ENCODE assay signal across 17 cellular contexts in genomic region chr14:63663428-63664142, GRCh38. TPM values are rescaled to one million over a fixed set of nuclear protein-coding genes. Genes with fewer than 3 reads are reported as not detected.
DNase-seq lines count a peak whose midpoint lies in the region; ATAC-seq and TF ChIP-seq lines count a peak whose summit lies in the region.
"Had no signal": no experiment of that assay in that cellular context is flagged by ENCODE, and none has a peak within 500 bp of the region (broad histone marks: within the 10 kb centered on the region; RNA-seq: fewer than 3 reads in every experiment).

No MANE protein-coding gene starts in this region.

- H3K27ac Mint-ChIP-seq in Calu3 (ENCODE audit: unreplicated experiment), result no peak overlapping the region
- no peak overlapping the region for H3K27ac Mint-ChIP-seq in activated B cell treated with CpG ODN at 0.5 μM for 24 hours
- H3K27ac Mint-ChIP-seq: activated naive CD4-positive, alpha-beta T cell treated with anti-CD3 and anti-CD28 coated beads, Interleukin-2, amount 50 U/mL, for 72 hours had no signal

- POLR2A ChIA-PET in activated B cell treated with CpG ODN at 0.5 μM for 24 hours (lab: Charles Lee), result interaction anchor here (0.5 to 1.0 kb wide), 2 partner anchors 16 to 41 kb away, joined by 3 read pairs; no protein-coding TSS in a partner anchor

- no peak for TF ChIP-seq CTCF in Calu3 (IDR thresholded peaks at IDR 0.05; ENCODE audit: unreplicated experiment)
- TF ChIP-seq CTCF in activated B cell treated with CpG ODN at 0.5 μM for 24 hours (IDR thresholded peaks at IDR 0.05), result no peak
- no peak for TF ChIP-seq CTCF in right lobe of liver (IDR thresholded peaks at IDR 0.05)
- no peak for TF ChIP-seq CTCF in tibial nerve (IDR thresholded peaks at IDR 0.05)

- no peak for TF ChIP-seq EP300 in tibial nerve (IDR thresholded peaks at IDR 0.05)

- no TSS peak for BruUV-seq in Calu3 (replicated peaks; lab: Mats Ljungman, UMichigan)

- no peaks in the 10 kb centered on the region for H3K27me3 ChIP-seq in right lobe of liver
- H3K27me3 ChIP-seq in tibial nerve, result no peaks in the 10 kb centered on the region
- H3K27me3 ChIP-seq: thyroid gland had no signal

- peak; percentile 78 for ATAC-seq in HG02798 (IDR thresholded peaks at IDR 0.05; ENCODE audit: poor library complexity, unreplicated experiment)
- peak; percentile 21 for ATAC-seq in activated B cell treated with CpG ODN at 0.5 μM for 24 hours (ENCODE audit: low read depth)
- peak in 3 of 4 donors; percentile 27 to 49 (median 37) for ATAC-seq in right lobe of liver
- no peak for ATAC-seq in GM19452 (IDR thresholded peaks at IDR 0.05; ENCODE audit: unreplicated experiment)

- H3K27ac ChIP-seq in right lobe of liver, result no peak overlapping the region
- H3K27ac ChIP-seq in tibial nerve, result no peak overlapping the region
- H3K27ac ChIP-seq: prostate gland, thyroid gland had no signal

- CTCF ChIA-PET in Calu3 (lab: Charles Lee), result interaction anchor here (2.0 kb wide), 1 partner anchor 22 kb away, joined by 6 read pairs; the partner anchor contains the start of gene WDR89
- CTCF ChIA-PET in activated B cell treated with CpG ODN at 0.5 μM for 24 hours (lab: Charles Lee), result interaction anchor here (1.0 kb wide), 1 partner anchor 107 kb away, joined by 3 read pairs; no protein-coding TSS in a partner anchor

- H3K36me3 Mint-ChIP-seq in Calu3 (ENCODE audit: insufficient read depth, unreplicated experiment) (peaks cover 8% of the 10 kb centered on the region), activated B cell treated with CpG ODN at 0.5 μM for 24 hours (ENCODE audit: low read depth) (peaks cover 7% of the 10 kb centered on the region)
- H3K36me3 Mint-ChIP-seq: activated naive CD4-positive, alpha-beta T cell treated with anti-CD3 and anti-CD28 coated beads, Interleukin-2, amount 50 U/mL, for 72 hours had no signal

- H3K9me3 ChIP-seq in right lobe of liver, result no peaks in the 10 kb centered on the region
- H3K9me3 ChIP-seq in tibial nerve, result no peaks in the 10 kb centered on the region
- H3K9me3 ChIP-seq: prostate gland, thyroid gland had no signal

- DNase-seq in Calu3, result peak; percentile 76
- no peak for DNase-seq in activated B cell treated with CpG ODN at 0.5 μM for 24 hours
- DNase-seq in right lobe of liver, result no peak
- DNase-seq in tibial nerve (ENCODE audit: low spot score in 2 of 2), result no peak
- no peak for DNase-seq in A172 (ENCODE audit: low spot score)
- no peak for DNase-seq in activated T-cell treated with anti-CD3 and anti-CD28 coated beads, Interleukin-2, amount 50 U/mL, for 1 hour
- DNase-seq: AML-193, DMS 273 treated with DMSO at 0.1 percent for 48 hours, glutamatergic neuron, NCI-H146, NCI-H526 treated with DMSO at 0.1 percent for 48 hours had no signal

- H3K4me3 Mint-ChIP-seq in Calu3 (ENCODE audit: low read depth, unreplicated experiment) (no peak overlapping the region), activated B cell treated with CpG ODN at 0.5 μM for 24 hours (no peak overlapping the region)
- H3K4me3 Mint-ChIP-seq: central memory CD8-positive, alpha-beta T cell had no signal

- WGBS in right lobe of liver (ENCODE audit: insufficient coverage, low coverage, low lambda C conversion rate, missing lambda C conversion rate), result no CpG with 5 or more reads among the region's 12 CpGs
- WGBS in tibial nerve, 2 donors, result 94 to 95% methylated on average over 10 to 11 of the region's 12 CpGs

- TF ChIP-seq POLR2A in right lobe of liver (IDR thresholded peaks at IDR 0.05) (no peak), tibial nerve (IDR thresholded peaks at IDR 0.05) (no peak)

- peaks cover 0 to 2% (median 0%) of the 10 kb centered on the region in 4 donors for H3K36me3 ChIP-seq in right lobe of liver
- H3K36me3 ChIP-seq in tibial nerve, result no peaks in the 10 kb centered on the region
- H3K36me3 ChIP-seq: prostate gland, thyroid gland had no signal

- H3K4me1 Mint-ChIP-seq in Calu3 (ENCODE audit: low read depth, unreplicated experiment) (peaks cover 34% of the 10 kb centered on the region), activated B cell treated with CpG ODN at 0.5 μM for 24 hours (no peaks in the 10 kb centered on the region)
- H3K4me1 Mint-ChIP-seq: central memory CD8-positive, alpha-beta T cell had no signal

- intact Hi-C loops in Calu3 (cut with micrococcal nuclease; ENCODE audit: unreplicated experiment), result loop anchor here (10.0 kb wide), 1 partner anchor 201 kb away; no protein-coding TSS in a partner anchor
- intact Hi-C loops in activated B cell treated with CpG ODN at 0.5 μM for 24 hours (cut with micrococcal nuclease), result no loop called here
- intact Hi-C loops in right lobe of liver (cut with DNase I), result no loop called here

- peaks cover 0 to 4% (median 2%) of the 10 kb centered on the region in 4 donors for H3K4me1 ChIP-seq in right lobe of liver
- peaks cover 0 to 10% (median 2%) of the 10 kb centered on the region in 4 donors for H3K4me1 ChIP-seq in tibial nerve
- H3K4me1 ChIP-seq: prostate gland had no signal

- H3K4me3 ChIP-seq in right lobe of liver (no peak overlapping the region), tibial nerve (no peak overlapping the region)
- H3K4me3 ChIP-seq: prostate gland, thyroid gland had no signal

- no peaks in the 10 kb centered on the region for H3K9me3 Mint-ChIP-seq in Calu3 (ENCODE audit: low read depth, unreplicated experiment)
- no peaks in the 10 kb centered on the region for H3K9me3 Mint-ChIP-seq in activated B cell treated with CpG ODN at 0.5 μM for 24 hours
- H3K9me3 Mint-ChIP-seq: activated naive CD4-positive, alpha-beta T cell treated with anti-CD3 and anti-CD28 coated beads, Interleukin-2, amount 50 U/mL, for 72 hours; central memory CD8-positive, alpha-beta T cell had no signal

- H3K27me3 Mint-ChIP-seq in Calu3 (ENCODE audit: unreplicated experiment) (no peaks in the 10 kb centered on the region), activated B cell treated with CpG ODN at 0.5 μM for 24 hours (no peaks in the 10 kb centered on the region)
- H3K27me3 Mint-ChIP-seq: central memory CD8-positive, alpha-beta T cell had no signal

RNA-seq across cellular contexts. Expression of gene WDR89, which starts 21.9 kb away (rescaled TPM):
- total RNA-seq in Calu3 (2022), result 19.7 and 20.8 TPM in 2 replicates
- total RNA-seq in activated B cell treated with CpG ODN at 0.5 μM for 24 hours, result 21.9 and 24.4 TPM in 2 replicates
- total RNA-seq in right lobe of liver, result 1 to 10 TPM; 3.3 to 7.9 (median 5.8) TPM
- 1 to 10 TPM; 5.9 to 9.4 (median 7.5) TPM for total RNA-seq in tibial nerve
- total RNA-seq in A172 (2014; rRNA removed; shearing (Covaris generic)), result 10.3 and 13.0 TPM in 2 replicates
